ENCODE assay signal across 20 cellular contexts in genomic region chr6:106426258-106426657, GRCh38.
A peak's percentile ranks its signal among the peaks of the same experiment; 100 is the strongest.
DNase-seq lines count a peak whose midpoint lies in the region; ATAC-seq and FAIRE-seq lines count a peak whose summit lies in the region.
"Had no signal": no experiment of that assay in that cellular context is flagged by ENCODE, and none has a peak within 500 bp of the region (broad histone marks: within the 10 kb centered on the region; RNA-seq: fewer than 3 reads in every experiment).

No MANE protein-coding gene starts in this region.

- no peak for FAIRE-seq in small intestine (lab: Jason Lieb, UNC)
- FAIRE-seq: D721Med, HepG2 had no signal

- no peaks in the 10 kb centered on the region for H3K4me1 ChIP-seq in small intestine (ENCODE audit: control insufficient read depth in 2 of 2, insufficient read depth in 1 of 2, low read depth in 1 of 2, low read length in 1 of 2)
- H3K4me1 ChIP-seq: BLaER1 had no signal

- no peaks in the 10 kb centered on the region for H3K36me3 ChIP-seq in small intestine (ENCODE audit: control insufficient read depth in 2 of 2, insufficient read depth in 2 of 2, low read length in 2 of 2)
- H3K36me3 ChIP-seq: BLaER1 had no signal

- peak; percentile 26 for DNase-seq in CD1c-positive myeloid dendritic cell (ENCODE audit: extremely low spot score)
- peak; percentile 82 for DNase-seq in MV-4-11 (lab: John Stamatoyannopoulos, UW)
- DNase-seq in OCI-M1 (lab: John Stamatoyannopoulos, UW): peak; percentile 52
- peak; percentile 51 for DNase-seq in medulla oblongata (ENCODE audit: extremely low spot score)
- no peak for DNase-seq in T-helper 9 cell
- no peak for DNase-seq in small intestine
- DNase-seq: CD4-positive, alpha-beta T cell; GM23248; H7; Karpas-422; NCI-H2029; NCI-H446 treated with DMSO at 0.1 percent for 48 hours; NCI-H526; NCI-H82; NK-92 treated with Interleukin-12 subunit alpha and Interleukin-12 subunit beta, amount 100 ng/mL, for 24 hours; PC-3 had no signal

- 41 to 79% (median 61%) methylated on average over 1 of the region's 1 CpG for WGBS in small intestine, 3 donors

- no peak overlapping the region for H3K4me3 ChIP-seq in small intestine (ENCODE audit: low read depth in 1 of 2, low read length in 2 of 2)
- H3K4me3 ChIP-seq: BLaER1, GM23248 had no signal

- H3K9me3 ChIP-seq in small intestine (ENCODE audit: control insufficient read depth, low read depth): no peaks in the 10 kb centered on the region
- H3K9me3 ChIP-seq: BLaER1 had no signal

- no peaks in the 10 kb centered on the region for H3K27me3 ChIP-seq in small intestine (ENCODE audit: control insufficient read depth in 2 of 2, insufficient read depth in 2 of 2, low read length in 2 of 2)
- H3K27me3 ChIP-seq: BLaER1 had no signal

- no peak for ATAC-seq in HG02759 (IDR thresholded peaks at IDR 0.05; ENCODE audit: unreplicated experiment)
- ATAC-seq: HepG2, PC-3 had no signal

- H3K27ac ChIP-seq in small intestine (ENCODE audit: low read depth in 1 of 2, low read length in 1 of 2): no peak overlapping the region
- H3K27ac ChIP-seq: BLaER1, GM23248 had no signal

Comparison
In these comparisons a context has a peak if more than half of its experiments do, and no peak if none do; other contexts are left out.
1. DNase-seq: peak in CD1c-positive myeloid dendritic cell (single experiment), MV-4-11 (single experiment), OCI-M1 (single experiment) and medulla oblongata (single experiment); none in T-helper 9 cell (single experiment) and small intestine (single experiment).